Comparison of ENCODE assay signal across 8 cellular contexts in the genomic region with DNA sequence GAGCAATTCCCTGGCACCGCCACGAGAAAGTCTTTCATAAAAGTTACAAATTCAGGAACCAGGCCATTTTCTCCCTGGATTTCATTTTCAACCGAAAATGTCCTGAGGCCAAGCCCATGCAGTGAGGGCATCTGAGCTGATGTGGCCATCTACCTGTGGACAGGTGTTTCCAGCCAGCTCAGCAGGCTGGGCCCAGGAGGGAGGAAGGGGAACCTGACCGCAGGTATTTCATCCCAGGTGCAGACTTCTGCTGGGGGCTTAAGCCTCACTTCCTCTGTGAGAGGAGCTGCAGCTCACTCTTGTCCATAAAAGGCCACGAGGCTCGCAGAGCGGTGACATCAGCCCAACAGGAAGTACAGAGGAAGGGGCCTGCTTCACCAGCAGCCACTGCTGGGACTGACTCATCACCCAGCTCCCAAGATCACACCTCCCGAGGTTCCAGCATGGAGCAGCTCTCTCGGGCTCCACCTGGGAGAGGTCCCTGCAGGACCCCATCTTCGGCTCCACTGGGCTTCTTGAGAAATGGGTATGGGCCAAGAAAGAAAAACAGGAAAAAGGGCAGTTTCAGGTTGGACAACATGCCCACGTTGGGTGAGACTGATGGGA. TPM values are rescaled to one million over a fixed set of nuclear protein-coding genes. Genes with fewer than 3 reads are reported as not detected.
A peak's percentile ranks its signal among the peaks of the same experiment; 100 is the strongest.
DNase-seq lines count a peak whose midpoint lies in the region; ATAC-seq and TF ChIP-seq lines count a peak whose summit lies in the region.

No MANE protein-coding gene starts in this region.

- H3K4me1 ChIP-seq in IMR-90 (ENCODE audit: control insufficient read depth, insufficient read depth, low read length), result peaks cover 81% of the 10 kb centered on the region

- H3K4me3 ChIP-seq in IMR-90 (ENCODE audit: insufficient read depth, low read depth, low read length), result no peak overlapping the region
- H3K4me3 ChIP-seq in astrocyte of the cerebellum (ENCODE audit: low read depth, low read length), result no peak overlapping the region

- peaks cover 48% of the 10 kb centered on the region for H3K9me1 ChIP-seq in IMR-90 (ENCODE audit: insufficient read depth, low read length)

- ATAC-seq in GM19452 (IDR thresholded peaks at IDR 0.05; ENCODE audit: unreplicated experiment), result peak; percentile 64
- peak; percentile 24 for ATAC-seq in IMR-90 (ENCODE audit: low read depth)
- ATAC-seq in T-cell (replicated peaks in 1 of 4), result peak; percentile 66 to 74 (median 71)

- TF ChIP-seq POLR2A in IMR-90 (IDR thresholded peaks at IDR 0.05; ENCODE audit: low read depth, low read length), result peak; percentile 58

- peak overlapping the region; percentile 87 for H3K27ac ChIP-seq in IMR-90 (ENCODE audit: insufficient read depth, low read length)

- H2BK20ac ChIP-seq in IMR-90 (ENCODE audit: low read depth, low read length), result peak overlapping the region; percentile 97

- H3K4me1 Mint-ChIP-seq in CD14-positive monocyte, result peaks cover 84% of the 10 kb centered on the region
- peaks cover 99 to 100% (median 99%) of the 10 kb centered on the region in 3 donors for H3K4me1 Mint-ChIP-seq in T-cell

- peak overlapping the region; percentile 96 to 99 (median 99) for H3K27ac Mint-ChIP-seq in CD14-positive monocyte
- H3K27ac Mint-ChIP-seq in T-cell, result peak overlapping the region; percentile 98 to 100

- WGBS in IMR-90 (ENCODE audit: extremely low coverage in 2 of 2, insufficient read length in 1 of 2), 2 experiments, result no CpG with 5 or more reads among the region's 11 CpGs

- DNase-seq in CD14-positive monocyte (ENCODE audit: low spot score) (peak; percentile 89), IMR-90 (peak; percentile 98), T-cell (peak; percentile 58 to 81 (median 70)), astrocyte of the cerebellum (ENCODE audit: low read depth) (peak; percentile 77), iPS-NIHi11 (ENCODE audit: low spot score) (peak; percentile 58), dedifferentiated amniotic fluid mesenchymal stem cell (ENCODE audit: extremely low spot score) (no peak)
- peak; percentile 67 for DNase-seq in stimulated activated CD4-positive, alpha-beta T cell treated with anti-CD3 and anti-CD28 coated beads, Interleukin-12 subunit alpha, Interleukin-12 subunit beta, amount 100 ng/mL, for 4 hours

- intact Hi-C loops in CD14-positive monocyte (cut with micrococcal nuclease) (loop anchor here (5.0 kb wide), 4 partner anchors 41 to 126 kb away; a partner anchor contains a TSS), IMR-90 (cut with micrococcal nuclease) (no loop called here)

- H3K18ac ChIP-seq in IMR-90 (ENCODE audit: low read depth, low read length), result peak overlapping the region; percentile 92

- peak overlapping the region; percentile 99 for H3K14ac ChIP-seq in IMR-90 (replicated peaks; ENCODE audit: low read depth, low read length)

- dilution Hi-C loops in IMR-90 (cut with HindIII; ENCODE audit: low sequenced_read_pairs, unreplicated experiment), result no loop called here

- peaks cover 77 to 98% of the 10 kb centered on the region in 2 donors for H3K36me3 Mint-ChIP-seq in CD14-positive monocyte
- H3K36me3 Mint-ChIP-seq in T-cell, result peaks cover 65% of the 10 kb centered on the region

- in situ Hi-C loops in IMR-90 (cut with MboI; ENCODE audit: low sequenced_read_pairs), result no loop called here
- in situ Hi-C loops in astrocyte of the cerebellum (cut with HindIII; ENCODE audit: low sequenced_read_pairs), result no loop called here

- H3K36me3 ChIP-seq in IMR-90 (ENCODE audit: control insufficient read depth, insufficient read depth, low read length), result peaks cover 82% of the 10 kb centered on the region

- H3K9me3 ChIP-seq in IMR-90 (ENCODE audit: control insufficient read depth, insufficient read depth, low read length), result no peaks in the 10 kb centered on the region

- peak overlapping the region; percentile 84 for H4K5ac ChIP-seq in IMR-90 (ENCODE audit: low read depth, low read length)

- peaks cover 76% of the 10 kb centered on the region for H4K20me1 ChIP-seq in IMR-90 (ENCODE audit: insufficient read depth, low read length)

- peak overlapping the region; percentile 100 for H4K91ac ChIP-seq in IMR-90 (ENCODE audit: insufficient read depth, low read depth, low read length)

- H3K27me3 ChIP-seq in IMR-90 (ENCODE audit: control insufficient read depth, insufficient read depth, low read length), result no peaks in the 10 kb centered on the region

- H2AK9ac ChIP-seq in IMR-90 (replicated peaks; ENCODE audit: low read depth, low read length, poor library complexity), result peak overlapping the region; percentile 99

- peak overlapping the region; percentile 100 for H2AK5ac ChIP-seq in IMR-90 (ENCODE audit: low read depth, low read length)

- peak overlapping the region; percentile 100 for H3K23ac ChIP-seq in IMR-90 (ENCODE audit: low read depth, low read length)

- peaks cover 11 to 93% of the 10 kb centered on the region in 2 experiments; a peak in 3 of 4 replicates for H3K79me1 ChIP-seq in IMR-90 (ENCODE audit: low read depth in 1 of 2, low read length in 2 of 2)

- H3K9ac ChIP-seq in IMR-90 (ENCODE audit: low read depth, low read length), result peak overlapping the region; percentile 82

- peak overlapping the region; percentile 99 for H3K4ac ChIP-seq in IMR-90 (ENCODE audit: low read depth, low read length)

- no peak for TF ChIP-seq RAD21 in IMR-90 (IDR thresholded peaks at IDR 0.05; ENCODE audit: low read length)

- H3K4me3 Mint-ChIP-seq in CD14-positive monocyte (peak overlapping the region; percentile 63 to 88), T-cell (peak overlapping the region; percentile 82 to 89 (median 83))

- H2AFZ ChIP-seq in IMR-90 (replicated peaks; ENCODE audit: low read length, poor library complexity), result peak overlapping the region; percentile 64

- H3K27me3 Mint-ChIP-seq in CD14-positive monocyte (ENCODE audit: low read depth in 3 of 3), result no peaks in the 10 kb centered on the region
- no peaks in the 10 kb centered on the region for H3K27me3 Mint-ChIP-seq in T-cell

- H3K4me2 ChIP-seq in IMR-90 (ENCODE audit: low read depth, low read length), result no peak overlapping the region; the same call in 1 of the 2 replicates

- H2BK15ac ChIP-seq in IMR-90 (ENCODE audit: low read depth, low read length), result peak overlapping the region; percentile 88

- peak overlapping the region; percentile 97 for H2BK120ac ChIP-seq in IMR-90 (ENCODE audit: low read depth, low read length)

- H3K56ac ChIP-seq in IMR-90 (ENCODE audit: extremely low read depth, insufficient read depth, low read length), result peak overlapping the region; percentile 99

- POLR2A ChIA-PET in IMR-90 (lab: Charles Lee; ENCODE audit: unreplicated experiment) (interaction anchor here (0.9 to 1.2 kb wide), 3 partner anchors 56 to 140 kb away, joined by 3 to 7 read pairs (median 3); a partner anchor contains a TSS), T-cell (lab: Charles Lee) (interaction anchor here (0.7 to 1.4 kb wide), 3 partner anchors 24 to 46 kb away, joined by 3 to 4 read pairs (median 3); no protein-coding TSS in a partner anchor)

- TF ChIP-seq CTCF in CD14-positive monocyte (IDR thresholded peaks at IDR 0.05) (no peak), IMR-90 (conservative IDR thresholded peaks at IDR 0.05; ENCODE audit: low read depth, low read length) (0 out of 2 replicates have a peak, but pooled peaks have one; percentile 7), astrocyte of the cerebellum (IDR thresholded peaks at IDR 0.05; ENCODE audit: low read depth, low read length, missing control alignments) (no peak)

- CTCF ChIA-PET in IMR-90 (lab: Yijun Ruan, JAX) (no interaction called here), T-cell (lab: Charles Lee) (interaction anchor here in 1 of 2 donors (0.5 to 3.4 kb wide), 9 partner anchors 9 to 155 kb away, joined by 3 to 15 read pairs (median 3); no protein-coding TSS in a partner anchor)

- BruUV-seq in IMR-90 (replicated peaks; lab: Mats Ljungman, UMichigan), result no TSS peak

- H2BK5ac ChIP-seq in IMR-90 (ENCODE audit: low read depth, low read length, poor library complexity, severe bottlenecking), result peak overlapping the region; percentile 100

- H4K8ac ChIP-seq in IMR-90 (ENCODE audit: low read depth in 2 of 2, low read length in 2 of 2), result peak overlapping the region; percentile 86 to 100

- H3K9me3 Mint-ChIP-seq in CD14-positive monocyte (peaks cover 0 to 2% (median 0%) of the 10 kb centered on the region in 7 donors), T-cell (no peaks in the 10 kb centered on the region)

TF ChIP-seq in IMR-90, 13 proteins besides CTCF, POLR2A, EP300 and RAD21 (continues in another document):
- TF ChIP-seq FOS (IDR thresholded peaks at IDR 0.05; ENCODE audit: low read depth, low read length) (peak; percentile 83), CHD1 (IDR thresholded peaks at IDR 0.05; ENCODE audit: low read depth, low read length) (no peak), CEBPB (IDR thresholded peaks at IDR 0.05; ENCODE audit: low read depth, low read length) (0 out of 2 replicates have a peak, but pooled peaks have one; percentile 27), SMC3 (IDR thresholded peaks at IDR 0.05; ENCODE audit: low read depth, low read length) (no peak), MAZ (IDR thresholded peaks at IDR 0.05; ENCODE audit: borderline replicate concordance, low read depth, low read length) (peak; percentile 80), RFX5 (IDR thresholded peaks at IDR 0.05; ENCODE audit: low read depth, low read length) (no peak)
- TF ChIP-seq, protein P1, sequence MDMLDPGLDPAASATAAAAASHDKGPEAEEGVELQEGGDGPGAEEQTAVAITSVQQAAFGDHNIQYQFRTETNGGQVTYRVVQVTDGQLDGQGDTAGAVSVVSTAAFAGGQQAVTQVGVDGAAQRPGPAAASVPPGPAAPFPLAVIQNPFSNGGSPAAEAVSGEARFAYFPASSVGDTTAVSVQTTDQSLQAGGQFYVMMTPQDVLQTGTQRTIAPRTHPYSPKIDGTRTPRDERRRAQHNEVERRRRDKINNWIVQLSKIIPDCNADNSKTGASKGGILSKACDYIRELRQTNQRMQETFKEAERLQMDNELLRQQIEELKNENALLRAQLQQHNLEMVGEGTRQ (IDR thresholded peaks at IDR 0.05; ENCODE audit: low read depth, low read length), result peak; percentile 46; the same call in 1 of the 2 replicates
- TF ChIP-seq, protein P2, sequence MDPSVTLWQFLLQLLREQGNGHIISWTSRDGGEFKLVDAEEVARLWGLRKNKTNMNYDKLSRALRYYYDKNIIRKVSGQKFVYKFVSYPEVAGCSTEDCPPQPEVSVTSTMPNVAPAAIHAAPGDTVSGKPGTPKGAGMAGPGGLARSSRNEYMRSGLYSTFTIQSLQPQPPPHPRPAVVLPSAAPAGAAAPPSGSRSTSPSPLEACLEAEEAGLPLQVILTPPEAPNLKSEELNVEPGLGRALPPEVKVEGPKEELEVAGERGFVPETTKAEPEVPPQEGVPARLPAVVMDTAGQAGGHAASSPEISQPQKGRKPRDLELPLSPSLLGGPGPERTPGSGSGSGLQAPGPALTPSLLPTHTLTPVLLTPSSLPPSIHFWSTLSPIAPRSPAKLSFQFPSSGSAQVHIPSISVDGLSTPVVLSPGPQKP (IDR thresholded peaks at IDR 0.05; ENCODE audit: borderline replicate concordance, low read depth, low read length), result no peak

RNA-seq across cellular contexts. Expression of a gene that starts 56.4 kb away (rescaled TPM):
- polyA plus RNA-seq in CD14-positive monocyte (10 to 100 TPM; 35.6 to 79.5 TPM), IMR-90 (2012; rRNA removed) (475 and 507 TPM in 2 replicates)
- total RNA-seq in IMR-90 (2012; rRNA removed) (554 and 783 TPM in 2 replicates), T-cell (1,000 to 10,000 TPM in 2 of 5 donors, 100 to 1,000 TPM in 3; 816 to 1,109 (median 896) TPM)
- polyA plus RNA-seq in IMR-90 (2012; cell fraction: cytosol; rRNA removed), result 197 and 382 TPM in 2 replicates
- polyA plus RNA-seq in IMR-90 (2012; cell fraction: nucleus; rRNA removed; ENCODE audit: low replicate concordance), result 449 and 493 TPM in 2 replicates
